19 cellular contexts compared by ENCODE assay signal in genomic region chr17:57402691-57403090, GRCh38.
A peak's percentile ranks its signal among the peaks of the same experiment; 100 is the strongest.
DNase-seq lines count a peak whose midpoint lies in the region; ATAC-seq and TF ChIP-seq lines count a peak whose summit lies in the region.
"Had no signal": no experiment of that assay in that cellular context is flagged by ENCODE, and none has a peak within 500 bp of the region (broad histone marks: within the 10 kb centered on the region; RNA-seq: fewer than 3 reads in every experiment).

No MANE protein-coding gene starts in this region.

- intact Hi-C loops in breast epithelium (cut with DNase I; ENCODE audit: low total_unique reads) (no loop called here), MCF 10A (cut with micrococcal nuclease) (no loop called here)

- no peaks in the 10 kb centered on the region for H3K27me3 ChIP-seq in breast epithelium
- H3K27me3 ChIP-seq: BLaER1 treated with 17β-estradiol and CSF1 and Interleukin-3, amounts not matched to agents 10 nM and 100 nM; MG63 had no signal

- POLR2A ChIA-PET in MCF 10A (lab: Yijun Ruan, JAX): interaction anchor here (0.6 kb wide), 1 partner anchor 8 kb away, joined by 3 read pairs; no protein-coding TSS in a partner anchor

- CTCF ChIA-PET in MCF 10A (lab: Yijun Ruan, JAX): interaction anchor here (0.6 kb wide), 3 partner anchors 10 to 1871 kb away, joined by 3 read pairs; no protein-coding TSS in a partner anchor

- H3K4me3 Mint-ChIP-seq in MCF 10A (ENCODE audit: unreplicated experiment) (no peak overlapping the region), nephron (no peak overlapping the region)
- H3K4me3 Mint-ChIP-seq: CD8-positive, alpha-beta memory T cell had no signal

- DNase-seq in breast epithelium (ENCODE audit: low spot score in 2 of 2) (no peak), MCF 10A (ENCODE audit: unreplicated experiment) (no peak), HuH-7 (ENCODE audit: low spot score) (no peak), UCSD-AML1 (lab: John Stamatoyannopoulos, UW; ENCODE audit: unreplicated experiment) (no peak)
- DNase-seq: CD8-positive, alpha-beta memory T cell; GDM1; MG63; NCI-H1092; NCI-H2081 treated with DMSO at 0.1 percent for 48 hours; NCI-H2227 treated with DMSO at 0.1 percent for 48 hours; NCI-H524 treated with DMSO at 0.1 percent for 48 hours; SIG-M5 had no signal

- H3K27ac Mint-ChIP-seq in MCF 10A (ENCODE audit: low read depth, unreplicated experiment) (no peak overlapping the region), nephron (peak overlapping the region in 2 of 3 experiments; percentile 12 to 80)

- H3K4me1 Mint-ChIP-seq in MCF 10A (ENCODE audit: insufficient read depth, unreplicated experiment): peaks cover 7% of the 10 kb centered on the region
- peaks cover 24% of the 10 kb centered on the region for H3K4me1 Mint-ChIP-seq in nephron

- BruUV-seq in MCF 10A (replicated peaks; lab: Mats Ljungman, UMichigan): no TSS peak

- ATAC-seq in HG02870 (IDR thresholded peaks at IDR 0.05; ENCODE audit: unreplicated experiment): no peak

- H3K36me3 Mint-ChIP-seq in MCF 10A (ENCODE audit: insufficient read depth, unreplicated experiment) (peaks cover 47% of the 10 kb centered on the region), nephron (ENCODE audit: low read depth) (peaks cover 30% of the 10 kb centered on the region)

- H3K9me3 Mint-ChIP-seq in MCF 10A (ENCODE audit: unreplicated experiment) (no peaks in the 10 kb centered on the region), nephron (no peaks in the 10 kb centered on the region)
- H3K9me3 Mint-ChIP-seq: CD8-positive, alpha-beta memory T cell had no signal

- H3K4me3 ChIP-seq in breast epithelium: no peak overlapping the region
- H3K4me3 ChIP-seq: BLaER1 treated with 17β-estradiol and CSF1 and Interleukin-3, amounts not matched to agents 10 nM and 100 nM; GM12878; HAP-1; MG63 had no signal

- TF ChIP-seq CTCF in breast epithelium (IDR thresholded peaks at IDR 0.05) (no peak), MCF 10A (IDR thresholded peaks at IDR 0.05; ENCODE audit: unreplicated experiment) (no peak), nephron (IDR thresholded peaks at IDR 0.05; ENCODE audit: unreplicated experiment in 3 of 3) (no peak)

- no peak for TF ChIP-seq POLR2A in breast epithelium (IDR thresholded peaks at IDR 0.05)

- H3K27ac ChIP-seq in breast epithelium (peak overlapping the region; percentile 49 to 65), angular gyrus (ENCODE audit: low read depth, low read length) (peak overlapping the region; percentile 16), temporal lobe (ENCODE audit: low read depth, low read length) (peak overlapping the region; percentile 31)
- H3K27ac ChIP-seq: BLaER1 treated with 17β-estradiol and CSF1 and Interleukin-3, amounts not matched to agents 10 nM and 100 nM had no signal

- no peaks in the 10 kb centered on the region for H3K27me3 Mint-ChIP-seq in MCF 10A (ENCODE audit: insufficient read depth, unreplicated experiment)
- H3K27me3 Mint-ChIP-seq in nephron (ENCODE audit: low read depth): peaks cover 17% of the 10 kb centered on the region

- no peaks in the 10 kb centered on the region for H3K9me3 ChIP-seq in breast epithelium
- H3K9me3 ChIP-seq: BLaER1 treated with 17β-estradiol and CSF1 and Interleukin-3, amounts not matched to agents 10 nM and 100 nM; HAP-1; MG63 had no signal

- no peaks in the 10 kb centered on the region for H3K36me3 ChIP-seq in breast epithelium
- H3K36me3 ChIP-seq: HAP-1, MG63 had no signal

- peaks cover 0 to 18% of the 10 kb centered on the region in 2 donors for H3K4me1 ChIP-seq in breast epithelium
